ENCODE assay signal across 8 cellular contexts in the genomic region with DNA sequence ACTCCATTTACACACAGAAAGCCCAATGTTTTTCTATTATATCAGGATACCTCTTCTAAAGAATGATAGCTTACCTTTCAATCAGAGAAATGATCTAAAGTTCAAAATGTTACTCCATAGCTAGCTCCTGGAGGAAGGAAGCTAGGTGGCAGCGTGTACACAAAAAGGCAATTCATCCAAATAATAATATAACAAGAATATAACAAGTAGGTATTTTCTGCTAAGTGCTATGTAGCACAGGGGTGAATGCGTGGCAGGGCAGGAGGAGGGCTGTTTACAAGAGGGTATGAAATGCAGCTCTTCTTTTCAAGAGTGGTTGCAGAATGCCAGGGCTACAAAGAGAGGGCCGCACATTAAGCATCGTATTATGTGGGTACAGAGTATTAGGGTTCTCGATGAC. TPM values are rescaled to one million over a fixed set of nuclear protein-coding genes. Genes with fewer than 3 reads are reported as not detected.
A peak's percentile ranks its signal among the peaks of the same experiment; 100 is the strongest.
DNase-seq lines count a peak whose midpoint lies in the region; ATAC-seq and TF ChIP-seq lines count a peak whose summit lies in the region.

No MANE protein-coding gene starts in this region.

- WGBS in suprapubic skin = 49% methylated on average over 5 of the region's 5 CpGs

- POLR2A ChIA-PET in CD8-positive, alpha-beta T cell (lab: Charles Lee) = interaction anchor here (0.5 to 2.0 kb wide), 18 partner anchors 8 to 1513 kb away, joined by 3 to 19 read pairs (median 4); a partner anchor contains a TSS

- no peaks in the 10 kb centered on the region for H3K36me3 ChIP-seq in CD8-positive, alpha-beta T cell (ENCODE audit: insufficient read depth, low read length)
- no peaks in the 10 kb centered on the region for H3K36me3 ChIP-seq in suprapubic skin

- peaks cover 31% of the 10 kb centered on the region for H3K4me1 ChIP-seq in CD8-positive, alpha-beta T cell (ENCODE audit: insufficient read depth, low read length)
- H3K4me1 ChIP-seq in suprapubic skin = peaks cover 43% of the 10 kb centered on the region

- peaks cover 11% of the 10 kb centered on the region for H3K36me3 Mint-ChIP-seq in CD8-positive, alpha-beta T cell
- peaks cover 11% of the 10 kb centered on the region for H3K36me3 Mint-ChIP-seq in activated naive CD8-positive, alpha-beta T cell treated with anti-CD3 and anti-CD28 coated beads for 36 hours

- CTCF ChIA-PET in CD8-positive, alpha-beta T cell (lab: Charles Lee) = interaction anchor here (1.3 to 2.0 kb wide), 7 partner anchors 10 to 481 kb away, joined by 3 to 6 read pairs (median 5); no protein-coding TSS in a partner anchor

- TF ChIP-seq POLR2A in suprapubic skin (IDR thresholded peaks at IDR 0.05) = no peak

- TF ChIP-seq EP300 in suprapubic skin (IDR thresholded peaks at IDR 0.05) = no peak

- peak overlapping the region; percentile 84 for H3K27ac ChIP-seq in CD8-positive, alpha-beta T cell (ENCODE audit: low read depth, low read length)
- H3K27ac ChIP-seq in suprapubic skin = peak overlapping the region; percentile 79

- no peaks in the 10 kb centered on the region for H3K27me3 ChIP-seq in CD8-positive, alpha-beta T cell (ENCODE audit: insufficient read depth, low read length)
- H3K27me3 ChIP-seq in suprapubic skin = no peaks in the 10 kb centered on the region

- no peaks in the 10 kb centered on the region for H3K27me3 Mint-ChIP-seq in CD8-positive, alpha-beta T cell (ENCODE audit: low read depth)
- H3K27me3 Mint-ChIP-seq in activated naive CD8-positive, alpha-beta T cell treated with anti-CD3 and anti-CD28 coated beads for 36 hours = no peaks in the 10 kb centered on the region

- no peaks in the 10 kb centered on the region for H3K9me3 ChIP-seq in CD8-positive, alpha-beta T cell (ENCODE audit: low read length)
- peaks cover 2% of the 10 kb centered on the region for H3K9me3 ChIP-seq in iPS-18c (ENCODE audit: control insufficient read depth, insufficient read depth, low read length)
- no peaks in the 10 kb centered on the region for H3K9me3 ChIP-seq in suprapubic skin

- H3K4me1 Mint-ChIP-seq in CD8-positive, alpha-beta T cell (ENCODE audit: low read depth) = peaks cover 47% of the 10 kb centered on the region
- peaks cover 33% of the 10 kb centered on the region for H3K4me1 Mint-ChIP-seq in activated naive CD8-positive, alpha-beta T cell treated with anti-CD3 and anti-CD28 coated beads for 36 hours

- ATAC-seq in CD8-positive, alpha-beta T cell = no peak
- peak; percentile 3 for ATAC-seq in HG03108 (IDR thresholded peaks at IDR 0.05; ENCODE audit: unreplicated experiment)

- peak overlapping the region; percentile 98 for H3K4me3 Mint-ChIP-seq in CD8-positive, alpha-beta T cell
- peak overlapping the region; percentile 93 for H3K4me3 Mint-ChIP-seq in activated naive CD8-positive, alpha-beta T cell treated with anti-CD3 and anti-CD28 coated beads for 36 hours

- H3K4me3 ChIP-seq in CD8-positive, alpha-beta T cell (ENCODE audit: low read depth, low read length) = peak overlapping the region; percentile 87
- peak overlapping the region; percentile 99; the same call in 1 of the 2 replicates for H3K4me3 ChIP-seq in iPS-18c (ENCODE audit: insufficient read depth, low read depth, low read length)
- H3K4me3 ChIP-seq in suprapubic skin = peak overlapping the region; percentile 91

- TF ChIP-seq CTCF in CD8-positive, alpha-beta T cell (IDR thresholded peaks at IDR 0.05) = no peak
- no peak for TF ChIP-seq CTCF in suprapubic skin (IDR thresholded peaks at IDR 0.05)

- no peaks in the 10 kb centered on the region for H3K9me3 Mint-ChIP-seq in CD8-positive, alpha-beta T cell
- H3K9me3 Mint-ChIP-seq in activated naive CD8-positive, alpha-beta T cell treated with anti-CD3 and anti-CD28 coated beads for 36 hours = no peaks in the 10 kb centered on the region

- intact Hi-C loops in CD8-positive, alpha-beta T cell (cut with DNase I, micrococcal nuclease) = loop anchor here (5.0 kb wide), 4 partner anchors 76 to 1881 kb away; a partner anchor contains a TSS

- peak in 1 of 7 experiments; percentile 15 for DNase-seq in CD8-positive, alpha-beta T cell
- DNase-seq in activated naive CD8-positive, alpha-beta T cell treated with anti-CD3 and anti-CD28 coated beads for 36 hours = no peak
- DNase-seq in suprapubic skin (ENCODE audit: low spot score in 2 of 2) (no peak), SW480 (ENCODE audit: low spot score) (no peak), NK-92 (lab: John Stamatoyannopoulos, UW; ENCODE audit: unreplicated experiment) (no peak), activated gamma-delta T cell treated with Interleukin-2 at 50 U/mL for 16 hours (no peak)

- peak overlapping the region; percentile 100 for H3K27ac Mint-ChIP-seq in CD8-positive, alpha-beta T cell
- H3K27ac Mint-ChIP-seq in activated naive CD8-positive, alpha-beta T cell treated with anti-CD3 and anti-CD28 coated beads for 36 hours = peak overlapping the region; percentile 94

RNA-seq across cellular contexts. Expression of a gene that starts 0.7 kb away (rescaled TPM):
- total RNA-seq in CD8-positive, alpha-beta T cell = 1 to 10 TPM; 6.8 to 7.4 TPM
- 10 to 100 TPM in 1 of 2 experiments, 1 to 10 TPM in 1; 9.2 to 10.2 TPM for total RNA-seq in activated naive CD8-positive, alpha-beta T cell treated with anti-CD3 and anti-CD28 coated beads for 36 hours
- 1 to 10 TPM; 5.2 to 9.3 (median 6.5) TPM for total RNA-seq in suprapubic skin

RNA-seq across cellular contexts. Expression of a gene that starts 50.9 kb away (rescaled TPM):
- not detected for total RNA-seq in CD8-positive, alpha-beta T cell
- under 1 TPM in 1 of 2 experiments, not detected in 1; 0.14 TPM for total RNA-seq in activated naive CD8-positive, alpha-beta T cell treated with anti-CD3 and anti-CD28 coated beads for 36 hours
- total RNA-seq in suprapubic skin = under 1 TPM in 1 of 4 donors, not detected in 3; 0.32 TPM
